Comparison of ENCODE assay signal across 13 cellular contexts in the genomic region with DNA sequence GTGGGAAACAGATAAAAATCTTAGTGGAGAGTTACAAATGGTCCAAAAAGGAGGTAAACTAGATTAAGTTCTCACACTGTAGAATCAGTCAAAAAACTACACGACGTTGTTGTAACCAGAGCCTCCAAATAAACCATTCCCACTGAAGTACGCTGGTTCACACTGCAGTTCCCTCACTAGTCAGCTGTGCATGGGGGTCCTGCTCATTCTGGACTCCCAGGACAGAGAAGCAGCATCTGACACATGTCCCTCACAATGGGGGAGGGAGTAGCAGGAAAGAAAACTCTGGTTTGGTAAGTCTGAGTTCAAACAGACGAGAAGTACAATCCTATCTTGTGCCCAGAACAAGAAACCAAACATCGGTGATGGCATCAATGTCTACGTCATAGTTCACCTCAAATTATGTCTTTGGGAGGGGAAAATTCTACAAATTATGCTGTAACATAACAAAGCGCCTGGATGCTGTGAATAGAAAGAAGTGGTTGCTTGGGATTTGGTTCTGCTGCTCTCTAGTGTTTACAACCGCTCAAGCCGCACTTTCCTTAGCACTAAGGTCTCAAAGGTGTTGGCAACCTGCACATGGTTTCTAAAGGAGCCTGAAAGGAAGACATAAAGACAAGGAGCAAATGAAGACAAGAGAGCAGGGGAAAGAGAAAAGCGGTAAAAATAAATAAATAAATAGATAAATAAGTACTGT.
A peak's percentile ranks its signal among the peaks of the same experiment; 100 is the strongest.
DNase-seq lines count a peak whose midpoint lies in the region; ATAC-seq, FAIRE-seq and TF ChIP-seq lines count a peak whose summit lies in the region.
"Had no signal": no experiment of that assay in that cellular context is flagged by ENCODE, and none has a peak within 500 bp of the region (broad histone marks: within the 10 kb centered on the region; RNA-seq: fewer than 3 reads in every experiment).

No MANE protein-coding gene starts in this region.

- TF ChIP-seq CTCF in RWPE2 (IDR thresholded peaks at IDR 0.05; ENCODE audit: poor library complexity, severe bottlenecking) (peak; percentile 16), epithelial cell of esophagus (IDR thresholded peaks at IDR 0.05; ENCODE audit: insufficient read depth, low read depth, low read length, missing control alignments) (peak; percentile 45), neural crest cell (conservative IDR thresholded peaks at IDR 0.05) (peak; percentile 40)

- H3K27me3 ChIP-seq in RWPE2 (ENCODE audit: insufficient read depth, poor library complexity, severe bottlenecking) = no peaks in the 10 kb centered on the region
- no peaks in the 10 kb centered on the region for H3K27me3 ChIP-seq in small intestine (ENCODE audit: control insufficient read depth in 2 of 2, insufficient read depth in 2 of 2, low read length in 2 of 2)
- H3K27me3 ChIP-seq: upper lobe of right lung had no signal

- H3K36me3 ChIP-seq in RWPE2 (ENCODE audit: low read depth) (no peaks in the 10 kb centered on the region), small intestine (ENCODE audit: control insufficient read depth in 2 of 2, insufficient read depth in 2 of 2, low read length in 2 of 2) (no peaks in the 10 kb centered on the region)
- H3K36me3 ChIP-seq: upper lobe of right lung had no signal

- H3K27ac ChIP-seq in RWPE2 (ENCODE audit: poor library complexity, severe bottlenecking) (no peak overlapping the region), small intestine (ENCODE audit: low read depth in 1 of 2, low read length in 1 of 2) (no peak overlapping the region)
- H3K27ac ChIP-seq: parathyroid adenoma, upper lobe of right lung had no signal

- peaks cover 16% of the 10 kb centered on the region for H3K4me1 Mint-ChIP-seq in neural crest cell

- H3K9me3 Mint-ChIP-seq in neural crest cell = no peaks in the 10 kb centered on the region

- H3K4me1 ChIP-seq in RWPE2 (ENCODE audit: insufficient read depth, poor library complexity, severe bottlenecking) = no peaks in the 10 kb centered on the region
- no peaks in the 10 kb centered on the region for H3K4me1 ChIP-seq in small intestine (ENCODE audit: control insufficient read depth in 2 of 2, insufficient read depth in 1 of 2, low read depth in 1 of 2, low read length in 1 of 2)
- H3K4me1 ChIP-seq: parathyroid adenoma, upper lobe of right lung had no signal

- no peak overlapping the region for H3K4me3 Mint-ChIP-seq in neural crest cell

- no peaks in the 10 kb centered on the region for H3K27me3 Mint-ChIP-seq in neural crest cell (ENCODE audit: low read depth)

- ATAC-seq in RWPE2 (ENCODE audit: low read depth) = no peak
- ATAC-seq in HG03045 (IDR thresholded peaks at IDR 0.05; ENCODE audit: unreplicated experiment) = no peak
- ATAC-seq in HG02840 (IDR thresholded peaks at IDR 0.05; ENCODE audit: low FRiP score, unreplicated experiment) = no peak

- H3K4me3 ChIP-seq in RWPE2 (ENCODE audit: severe bottlenecking) (no peak overlapping the region), epithelial cell of esophagus (ENCODE audit: low read length) (no peak overlapping the region), small intestine (ENCODE audit: low read depth in 1 of 2, low read length in 2 of 2) (no peak overlapping the region)
- H3K4me3 ChIP-seq: upper lobe of right lung had no signal

- H3K36me3 Mint-ChIP-seq in neural crest cell (ENCODE audit: low read depth) = no peaks in the 10 kb centered on the region

- H3K27ac Mint-ChIP-seq in neural crest cell (ENCODE audit: unreplicated experiment) = no peak overlapping the region

- DNase-seq in NCI-H510A treated with DMSO at 0.1 percent for 48 hours (lab: John Stamatoyannopoulos, UW) (peak; percentile 4), NCI-H510A (lab: John Stamatoyannopoulos, UW) (no peak), RWPE2 (ENCODE audit: low spot score) (no peak), epithelial cell of esophagus (ENCODE audit: low read depth) (peak; percentile 48), neural crest cell (ENCODE audit: low read depth, low spot score) (no peak), small intestine (no peak)
- DNase-seq: activated CD8-positive, alpha-beta memory T cell treated with anti-CD3 and anti-CD28 coated beads, Interleukin-2, amount 50 U/mL, for 4 hours; hypothalamus; NCI-H2227 treated with DMSO at 0.1 percent for 48 hours; upper lobe of right lung had no signal

- H3K9me3 ChIP-seq in RWPE2 (ENCODE audit: severe bottlenecking) (no peaks in the 10 kb centered on the region), small intestine (ENCODE audit: control insufficient read depth, low read depth) (no peaks in the 10 kb centered on the region)
- H3K9me3 ChIP-seq: upper lobe of right lung had no signal

- 91 to 97% (median 94%) methylated on average over 10 of the region's 10 CpGs for whole genome bisulfite sequencing in small intestine, 3 donors

- FAIRE-seq in small intestine (lab: Jason Lieb, UNC) = no peak

Comparison
In these comparisons a context has a peak if more than half of its experiments do, and no peak if none do; other contexts are left out.
1. DNase-seq: peak in NCI-H510A treated with DMSO at 0.1 percent for 48 hours (single experiment) and epithelial cell of esophagus (single experiment); none in NCI-H510A (single experiment), RWPE2 (single experiment), neural crest cell (single experiment) and small intestine (single experiment).
2. Peak in every context shown above with its lines, with median percentiles within 50 percentile points of each other: CTCF ChIP-seq.